In genomic region chr13:111667757-111668156, GRCh38 we compare ENCODE assay signal across 30 cellular contexts.
"Had no signal": no experiment of that assay in that cellular context is flagged by ENCODE, and none has a peak within 500 bp of the region (broad histone marks: within the 10 kb centered on the region; RNA-seq: fewer than 3 reads in every experiment).

No MANE protein-coding gene starts in this region.

- H3K36me3 ChIP-seq: ascending aorta, breast epithelium, cardiac muscle cell, esophagus muscularis mucosa, gastrocnemius medialis, heart left ventricle had no signal

- H3K27ac Mint-ChIP-seq: activated CD4-positive, alpha-beta T cell treated with anti-CD3 and anti-CD28 coated beads for 36 hours; activated CD4-positive, alpha-beta T cell treated with anti-CD3 and anti-CD28 coated beads, Interleukin-2, amount 10 ng/mL, durations not matched to agents 7 days and 5 days; activated CD8-positive, alpha-beta T cell treated with anti-CD3 and anti-CD28 coated beads for 36 hours; activated naive CD4-positive, alpha-beta T cell treated with anti-CD3 and anti-CD28 coated beads, Interleukin-2, amount 10 ng/mL, durations not matched to agents 7 days and 5 days; activated naive CD4-positive, alpha-beta T cell treated with anti-CD3 and anti-CD28 coated beads, Interleukin-2, amount 50 U/mL, for 72 hours; activated naive CD8-positive, alpha-beta T cell treated with anti-CD3 and anti-CD28 coated beads, Interleukin-2, amount 10 ng/mL, durations not matched to agents 7 days and 5 days; activated T-helper 17 cell treated with anti-CD3 and anti-CD28 coated beads, Interleukin-2, amount 50 U/mL, for 72 hours; effector memory CD8-positive, alpha-beta T cell had no signal

- H3K36me3 Mint-ChIP-seq: activated naive CD4-positive, alpha-beta T cell treated with anti-CD3 and anti-CD28 coated beads, Interleukin-2, amount 10 ng/mL, durations not matched to agents 7 days and 5 days; activated naive CD4-positive, alpha-beta T cell treated with anti-CD3 and anti-CD28 coated beads, Interleukin-2, amount 50 U/mL, for 72 hours; activated naive CD8-positive, alpha-beta T cell treated with anti-CD3 and anti-CD28 coated beads, Interleukin-2, amount 10 ng/mL, durations not matched to agents 7 days and 5 days; brain had no signal

- ATAC-seq: activated CD4-positive, alpha-beta T cell treated with anti-CD3 and anti-CD28 coated beads for 36 hours; activated CD8-positive, alpha-beta T cell treated with anti-CD3 and anti-CD28 coated beads for 36 hours; activated naive CD4-positive, alpha-beta T cell treated with anti-CD3 and anti-CD28 coated beads, Interleukin-2, amount 50 U/mL, for 72 hours; activated T-cell treated with anti-CD3 and anti-CD28 coated beads, Interleukin-2, amount 50 U/mL, for 4 hours; activated T-helper 17 cell treated with anti-CD3 and anti-CD28 coated beads, Interleukin-2, amount 50 U/mL, for 72 hours; effector memory CD8-positive, alpha-beta T cell; foreskin keratinocyte; gastrocnemius medialis; heart left ventricle had no signal

- H3K4me3 ChIP-seq: ascending aorta, breast epithelium, cardiac muscle cell, coronary artery, esophagus muscularis mucosa, gastrocnemius medialis, heart left ventricle had no signal

- H3K4me1 ChIP-seq: ascending aorta, breast epithelium, foreskin keratinocyte, gastrocnemius medialis, heart left ventricle had no signal

- H3K4me1 Mint-ChIP-seq: activated CD4-positive, alpha-beta T cell treated with anti-CD3 and anti-CD28 coated beads for 36 hours; activated CD4-positive, alpha-beta T cell treated with anti-CD3 and anti-CD28 coated beads, Interleukin-2, amount 10 ng/mL, durations not matched to agents 7 days and 5 days; activated naive CD4-positive, alpha-beta T cell treated with anti-CD3 and anti-CD28 coated beads, Interleukin-2, amount 10 ng/mL, durations not matched to agents 7 days and 5 days; activated naive CD8-positive, alpha-beta T cell treated with anti-CD3 and anti-CD28 coated beads, Interleukin-2, amount 10 ng/mL, durations not matched to agents 7 days and 5 days; activated T-helper 17 cell treated with anti-CD3 and anti-CD28 coated beads, Interleukin-2, amount 50 U/mL, for 72 hours; central memory CD8-positive, alpha-beta T cell had no signal

- H3K27me3 Mint-ChIP-seq: activated CD4-positive, alpha-beta T cell treated with anti-CD3 and anti-CD28 coated beads, Interleukin-2, amount 10 ng/mL, durations not matched to agents 7 days and 5 days; activated CD8-positive, alpha-beta T cell treated with anti-CD3 and anti-CD28 coated beads for 36 hours; activated naive CD4-positive, alpha-beta T cell treated with anti-CD3 and anti-CD28 coated beads, Interleukin-2, amount 10 ng/mL, durations not matched to agents 7 days and 5 days; activated naive CD8-positive, alpha-beta T cell treated with anti-CD3 and anti-CD28 coated beads, Interleukin-2, amount 10 ng/mL, durations not matched to agents 7 days and 5 days had no signal

- H3K27me3 ChIP-seq: ascending aorta, breast epithelium, foreskin keratinocyte, gastrocnemius medialis had no signal

- H3K27ac ChIP-seq: ascending aorta, breast epithelium, cardiac muscle cell, coronary artery, esophagus muscularis mucosa, foreskin keratinocyte, gastrocnemius medialis, heart left ventricle had no signal

- H3K9me3 ChIP-seq: ascending aorta, breast epithelium, esophagus muscularis mucosa, gastrocnemius medialis, heart left ventricle had no signal

- DNase-seq: activated CD4-positive, alpha-beta T cell treated with anti-CD3 and anti-CD28 coated beads for 36 hours; activated CD4-positive, alpha-beta T cell treated with anti-CD3 and anti-CD28 coated beads, Interleukin-2, amount 10 ng/mL, durations not matched to agents 7 days and 5 days; activated CD4-positive, alpha-beta T cell treated with anti-CD3 and anti-CD28 coated beads, Interleukin-2, amount 50 U/mL, for 48 hours; activated CD4-positive, CD25-positive, alpha-beta regulatory T cell; activated CD4-positive, CD25-positive, alpha-beta regulatory T cell treated with anti-CD3 and anti-CD28 coated beads, Interleukin-2, amount 50 U/mL, for 72 hours; activated CD8-positive, alpha-beta memory T cell treated with anti-CD3 and anti-CD28 coated beads for 24 hours; activated CD8-positive, alpha-beta T cell treated with anti-CD3 and anti-CD28 coated beads for 36 hours; activated gamma-delta T cell; activated naive CD4-positive, alpha-beta T cell; activated naive CD4-positive, alpha-beta T cell treated with anti-CD3 and anti-CD28 coated beads, Interleukin-2, amount 10 ng/mL, durations not matched to agents 7 days and 5 days; activated naive CD8-positive, alpha-beta T cell treated with anti-CD3 and anti-CD28 coated beads, Interleukin-2, amount 10 ng/mL, durations not matched to agents 7 days and 5 days; activated T-cell treated with anti-CD3 and anti-CD28 coated beads, Interleukin-2, amount 50 U/mL, for 4 hours; dermis blood vessel endothelial cell; effector CD4-positive, alpha-beta T cell; effector memory CD8-positive, alpha-beta T cell; erythroblast; foreskin keratinocyte; gastrocnemius medialis; glutamatergic neuron; heart left ventricle; T-helper 2 cell had no signal

- H3K9me3 Mint-ChIP-seq: activated CD4-positive, alpha-beta T cell treated with anti-CD3 and anti-CD28 coated beads, Interleukin-2, amount 10 ng/mL, durations not matched to agents 7 days and 5 days; activated CD8-positive, alpha-beta T cell treated with anti-CD3 and anti-CD28 coated beads for 36 hours; activated naive CD4-positive, alpha-beta T cell treated with anti-CD3 and anti-CD28 coated beads, Interleukin-2, amount 10 ng/mL, durations not matched to agents 7 days and 5 days; activated naive CD4-positive, alpha-beta T cell treated with anti-CD3 and anti-CD28 coated beads, Interleukin-2, amount 50 U/mL, for 72 hours; activated naive CD8-positive, alpha-beta T cell treated with anti-CD3 and anti-CD28 coated beads, Interleukin-2, amount 10 ng/mL, durations not matched to agents 7 days and 5 days; activated T-cell treated with anti-CD3 and anti-CD28 coated beads, Interleukin-2, amount 50 U/mL, for 4 hours; activated T-helper 17 cell treated with anti-CD3 and anti-CD28 coated beads, Interleukin-2, amount 50 U/mL, for 72 hours; central memory CD8-positive, alpha-beta T cell; effector memory CD8-positive, alpha-beta T cell had no signal

- H3K4me3 Mint-ChIP-seq: activated CD4-positive, alpha-beta T cell treated with anti-CD3 and anti-CD28 coated beads for 36 hours; activated CD4-positive, alpha-beta T cell treated with anti-CD3 and anti-CD28 coated beads, Interleukin-2, amount 10 ng/mL, durations not matched to agents 7 days and 5 days; activated CD8-positive, alpha-beta T cell treated with anti-CD3 and anti-CD28 coated beads for 36 hours; activated naive CD4-positive, alpha-beta T cell treated with anti-CD3 and anti-CD28 coated beads, Interleukin-2, amount 10 ng/mL, durations not matched to agents 7 days and 5 days; activated naive CD8-positive, alpha-beta T cell treated with anti-CD3 and anti-CD28 coated beads, Interleukin-2, amount 10 ng/mL, durations not matched to agents 7 days and 5 days; activated T-cell treated with anti-CD3 and anti-CD28 coated beads, Interleukin-2, amount 50 U/mL, for 4 hours; activated T-helper 17 cell treated with anti-CD3 and anti-CD28 coated beads, Interleukin-2, amount 50 U/mL, for 72 hours; brain; central memory CD8-positive, alpha-beta T cell; effector memory CD8-positive, alpha-beta T cell had no signal
